10 cellular contexts compared by ENCODE assay signal in the genomic region with DNA sequence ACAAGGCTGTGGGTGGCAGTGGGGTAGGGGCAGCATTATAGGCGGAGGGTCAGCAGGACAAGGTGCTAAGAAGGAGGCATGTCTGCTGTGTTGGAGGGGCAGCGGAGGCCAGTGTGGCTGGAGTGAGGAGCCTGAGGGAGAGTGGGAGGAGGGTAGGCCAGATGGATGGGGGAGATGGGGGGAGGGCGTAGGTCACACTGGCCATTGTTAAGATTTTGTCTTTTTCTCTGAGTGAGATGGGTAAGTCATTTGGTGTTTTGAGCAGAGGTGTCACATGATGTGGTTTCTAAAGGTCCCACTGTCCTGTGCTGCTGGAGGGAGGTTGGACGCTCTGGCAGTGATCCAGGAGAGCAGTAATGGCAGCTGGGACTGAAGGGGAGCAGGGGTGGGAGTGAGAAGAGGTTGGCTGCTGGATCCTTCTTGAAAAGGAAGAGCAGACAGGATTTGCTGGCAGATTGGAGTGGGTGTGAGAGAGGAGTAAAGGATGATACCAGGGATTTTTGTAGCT. TPM values are rescaled to one million over a fixed set of nuclear protein-coding genes. Genes with fewer than 3 reads are reported as not detected.
DNase-seq lines count a peak whose midpoint lies in the region; TF ChIP-seq lines count a peak whose summit lies in the region.
"Had no signal": no experiment of that assay in that cellular context is flagged by ENCODE, and none has a peak within 500 bp of the region (broad histone marks: within the 10 kb centered on the region; RNA-seq: fewer than 3 reads in every experiment).

No MANE protein-coding gene starts in this region.

- no peak for TF ChIP-seq POLR2A in uterus (IDR thresholded peaks at IDR 0.05)

- WGBS in endodermal cell (ENCODE audit: insufficient coverage in 1 of 2, insufficient read length in 1 of 2), 2 experiments: 80 to 96% methylated on average over 3 to 4 of the region's 4 CpGs

- peaks cover 74% of the 10 kb centered on the region for H3K4me1 Mint-ChIP-seq in activated CD4-positive, alpha-beta T cell treated with anti-CD3 and anti-CD28 coated beads, Interleukin-2, amount 10 ng/mL, durations not matched to agents 24 days and 14 days
- peaks cover 42% of the 10 kb centered on the region for H3K4me1 Mint-ChIP-seq in endodermal cell

- H3K9me3 ChIP-seq in endodermal cell (ENCODE audit: control insufficient read depth, low read length) (peaks cover 22% of the 10 kb centered on the region), uterus (no peaks in the 10 kb centered on the region)

- no peak overlapping the region for H3K9ac ChIP-seq in endodermal cell (ENCODE audit: extremely low read depth, low read length, poor library complexity, severe bottlenecking)

- peaks cover 29% of the 10 kb centered on the region for H3K36me3 ChIP-seq in endodermal cell (ENCODE audit: control insufficient read depth, insufficient read depth, low read length)
- H3K36me3 ChIP-seq in uterus: no peaks in the 10 kb centered on the region

- peaks cover 10% of the 10 kb centered on the region for H3K4me1 ChIP-seq in endodermal cell (ENCODE audit: control insufficient read depth, insufficient read depth, low read length)
- H3K4me1 ChIP-seq in uterus: peaks cover 16 to 34% of the 10 kb centered on the region in 2 donors

- H3K36me3 Mint-ChIP-seq in activated CD4-positive, alpha-beta T cell treated with anti-CD3 and anti-CD28 coated beads, Interleukin-2, amount 10 ng/mL, durations not matched to agents 24 days and 14 days (ENCODE audit: low read depth): peaks cover 41% of the 10 kb centered on the region
- peaks cover 47% of the 10 kb centered on the region for H3K36me3 Mint-ChIP-seq in endodermal cell (ENCODE audit: low read depth)

- H3K27me3 Mint-ChIP-seq in activated CD4-positive, alpha-beta T cell treated with anti-CD3 and anti-CD28 coated beads, Interleukin-2, amount 10 ng/mL, durations not matched to agents 24 days and 14 days: no peaks in the 10 kb centered on the region
- no peaks in the 10 kb centered on the region for H3K27me3 Mint-ChIP-seq in endodermal cell (ENCODE audit: insufficient read depth)

- TF ChIP-seq CTCF in endodermal cell (conservative IDR thresholded peaks at IDR 0.05): no peak
- TF ChIP-seq CTCF in uterus (IDR thresholded peaks at IDR 0.05): no peak

- intact Hi-C loops in activated CD4-positive, alpha-beta T cell treated with anti-CD3 and anti-CD28 coated beads, Interleukin-2, amount 10 ng/mL, durations not matched to agents 24 days and 14 days (cut with micrococcal nuclease): loop anchor here (2.0 kb wide), 1 partner anchor 80 kb away; no protein-coding TSS in a partner anchor
- intact Hi-C loops in uterus (cut with DNase I; ENCODE audit: low total_unique reads): no loop called here

- H3K4me3 ChIP-seq in endodermal cell (ENCODE audit: low read length) (no peak overlapping the region), uterus (no peak overlapping the region)

- no peak for DNase-seq in activated CD4-positive, alpha-beta T cell treated with anti-CD3 and anti-CD28 coated beads, Interleukin-2, amount 10 ng/mL, durations not matched to agents 24 days and 14 days
- DNase-seq in activated CD4-positive, alpha-beta T cell treated with anti-CD3 and anti-CD28 coated beads, Interleukin-2, amount 50 U/mL, for 1 hour: no peak
- DNase-seq in RPMI7951 (ENCODE audit: low read depth) (peak; percentile 50), endodermal cell (no peak), retina (peak; percentile 20), NCI-H1436 (lab: John Stamatoyannopoulos, UW) (no peak), NCI-H187 (lab: John Stamatoyannopoulos, UW) (no peak), uterus (no peak)
- DNase-seq: KG1 had no signal

- no peak overlapping the region for H3K27ac ChIP-seq in endodermal cell (ENCODE audit: low read depth, low read length)
- no peak overlapping the region for H3K27ac ChIP-seq in uterus

- peak overlapping the region; percentile 86 for H3K4me3 Mint-ChIP-seq in activated CD4-positive, alpha-beta T cell treated with anti-CD3 and anti-CD28 coated beads, Interleukin-2, amount 10 ng/mL, durations not matched to agents 24 days and 14 days
- H3K4me3 Mint-ChIP-seq in endodermal cell: no peak overlapping the region
- H3K4me3 Mint-ChIP-seq: neural crest cell had no signal

- no peaks in the 10 kb centered on the region for H3K9me3 Mint-ChIP-seq in activated CD4-positive, alpha-beta T cell treated with anti-CD3 and anti-CD28 coated beads, Interleukin-2, amount 10 ng/mL, durations not matched to agents 24 days and 14 days
- H3K9me3 Mint-ChIP-seq in endodermal cell: peaks cover 12% of the 10 kb centered on the region

- H3K27me3 ChIP-seq in endodermal cell (ENCODE audit: control insufficient read depth, insufficient read depth, low read length, poor library complexity, severe bottlenecking) (no peaks in the 10 kb centered on the region), uterus (no peaks in the 10 kb centered on the region)

- H3K27ac Mint-ChIP-seq in activated CD4-positive, alpha-beta T cell treated with anti-CD3 and anti-CD28 coated beads, Interleukin-2, amount 10 ng/mL, durations not matched to agents 24 days and 14 days: peak overlapping the region; percentile 63
- H3K27ac Mint-ChIP-seq in endodermal cell: peak overlapping the region; percentile 65

RNA-seq across cellular contexts. Expression of a gene that starts 9.8 kb away (rescaled TPM):
- total RNA-seq in activated CD4-positive, alpha-beta T cell treated with anti-CD3 and anti-CD28 coated beads, Interleukin-2, amount 10 ng/mL, durations not matched to agents 24 days and 14 days: 124 and 132 TPM in 2 replicates
- 92.3 and 113 TPM in 2 replicates for total RNA-seq in RPMI7951 (2014; rRNA removed; shearing (Covaris generic))
- 100 to 1,000 TPM; 118 to 136 TPM for total RNA-seq in endodermal cell
- 83.3 TPM for polyA plus RNA-seq in endodermal cell (2013, experiment 1 of 2)
- polyA plus RNA-seq in endodermal cell (2013, experiment 2 of 2): 88.5 TPM
- total RNA-seq in uterus: 100 to 1,000 TPM in 3 of 4 donors, 10 to 100 TPM in 1; 90.7 to 253 (median 164) TPM

Comparison
In these comparisons a context has a peak if more than half of its experiments do, and no peak if none do; other contexts are left out.
1. DNase-seq: peak in RPMI7951 (single experiment) and retina (single experiment); none in activated CD4-positive, alpha-beta T cell treated with anti-CD3 and anti-CD28 coated beads, Interleukin-2, amount 10 ng/mL, durations not matched to agents 24 days and 14 days (single experiment), activated CD4-positive, alpha-beta T cell treated with anti-CD3 and anti-CD28 coated beads, Interleukin-2, amount 50 U/mL, for 1 hour (single experiment), endodermal cell (single experiment), NCI-H1436 (single experiment), NCI-H187 (0 of 2) and uterus (0 of 2).